In genomic region chr3:124276163-124276862, GRCh38 we compare ENCODE assay signal across 17 cellular contexts.
DNase-seq lines count a peak whose midpoint lies in the region; TF ChIP-seq lines count a peak whose summit lies in the region.
"Had no signal": no experiment of that assay in that cellular context is flagged by ENCODE, and none has a peak within 500 bp of the region (broad histone marks: within the 10 kb centered on the region; RNA-seq: fewer than 3 reads in every experiment).

No MANE protein-coding gene starts in this region.

- H3K79me2 ChIP-seq in parathyroid adenoma = peaks cover 2% of the 10 kb centered on the region

- H2AFZ ChIP-seq in parathyroid adenoma = no peak overlapping the region
- H2AFZ ChIP-seq: GM23338 had no signal

- no peaks in the 10 kb centered on the region for H3K9me3 ChIP-seq in esophagus squamous epithelium
- no peaks in the 10 kb centered on the region for H3K9me3 ChIP-seq in parathyroid adenoma (ENCODE audit: control insufficient read depth, low read length)
- H3K9me3 ChIP-seq in tibial nerve = no peaks in the 10 kb centered on the region
- H3K9me3 ChIP-seq: neutrophil, SK-N-SH had no signal

- H3K4me1 ChIP-seq in esophagus squamous epithelium = peaks cover 0 to 71% (median 40%) of the 10 kb centered on the region in 3 donors
- H3K4me1 ChIP-seq in parathyroid adenoma = peaks cover 4% of the 10 kb centered on the region
- peaks cover 0 to 58% (median 22%) of the 10 kb centered on the region in 4 donors for H3K4me1 ChIP-seq in tibial nerve

- TF ChIP-seq POLR2A in esophagus squamous epithelium (IDR thresholded peaks at IDR 0.05) = no peak
- no peak for TF ChIP-seq POLR2A in tibial nerve (IDR thresholded peaks at IDR 0.05)

- intact Hi-C loops in esophagus squamous epithelium (cut with DNase I) = no loop called here

- no peak overlapping the region for H3K9ac ChIP-seq in parathyroid adenoma
- H3K9ac ChIP-seq: SK-N-SH had no signal

- H3K27me3 ChIP-seq in esophagus squamous epithelium (no peaks in the 10 kb centered on the region), parathyroid adenoma (ENCODE audit: control insufficient read depth, insufficient read depth, low read length) (no peaks in the 10 kb centered on the region), tibial nerve (no peaks in the 10 kb centered on the region)
- H3K27me3 ChIP-seq: cardiac muscle cell had no signal

- H3K36me3 ChIP-seq in esophagus squamous epithelium (no peaks in the 10 kb centered on the region), parathyroid adenoma (ENCODE audit: control insufficient read depth, insufficient read depth, low read length) (no peaks in the 10 kb centered on the region), tibial nerve (no peaks in the 10 kb centered on the region)
- H3K36me3 ChIP-seq: cardiac muscle cell, neutrophil had no signal

- no peak for TF ChIP-seq EP300 in tibial nerve (IDR thresholded peaks at IDR 0.05)

- H3K4me3 ChIP-seq in esophagus squamous epithelium (no peak overlapping the region), parathyroid adenoma (ENCODE audit: low read depth, low read length) (no peak overlapping the region), tibial nerve (no peak overlapping the region)
- H3K4me3 ChIP-seq: cardiac muscle cell, GM12878, GM23338 had no signal

- no peak overlapping the region for H3K4me2 ChIP-seq in parathyroid adenoma (ENCODE audit: low read length)
- H3K4me2 ChIP-seq: GM23338, SK-N-SH had no signal

- H3K27ac ChIP-seq in caudate nucleus (ENCODE audit: low read depth, low read length) (peak overlapping the region; percentile 88), esophagus squamous epithelium (peak overlapping the region; percentile 20 to 89 (median 78)), parathyroid adenoma (peak overlapping the region; percentile 81), tibial nerve (peak overlapping the region; percentile 40 to 83 (median 68))
- H3K27ac ChIP-seq: cardiac muscle cell, neutrophil had no signal

- TF ChIP-seq CTCF in esophagus squamous epithelium (IDR thresholded peaks at IDR 0.05) = no peak
- TF ChIP-seq CTCF in parathyroid adenoma (IDR thresholded peaks at IDR 0.05) = no peak
- TF ChIP-seq CTCF in tibial nerve (IDR thresholded peaks at IDR 0.05) = no peak

- no peak for DNase-seq in caudate nucleus (lab: John Stamatoyannopoulos, UW)
- DNase-seq in esophagus squamous epithelium (lab: John Stamatoyannopoulos, UW) = no peak
- DNase-seq in tibial nerve (ENCODE audit: low spot score in 2 of 2) = no peak
- no peak for DNase-seq in NCI-H2029 treated with DMSO at 0.1 percent for 48 hours (lab: John Stamatoyannopoulos, UW)
- no peak for DNase-seq in activated CD4-positive, CD25-positive, alpha-beta regulatory T cell (lab: John Stamatoyannopoulos, UW)
- DNase-seq in amygdala (lab: John Stamatoyannopoulos, UW) = no peak
- DNase-seq: activated CD4-positive, alpha-beta T cell treated with anti-CD3 and anti-CD28 coated beads, Interleukin-2, amount 50 U/mL, for 1 hour; foreskin melanocyte; mesendoderm; NCI-H2081; PC-3; SK-N-SH had no signal

- 70 to 74% methylated on average over 5 of the region's 5 CpGs for WGBS in esophagus squamous epithelium, 2 donors
- WGBS in tibial nerve, 2 donors = 70 to 77% methylated on average over 5 of the region's 5 CpGs
